In the genomic region with DNA sequence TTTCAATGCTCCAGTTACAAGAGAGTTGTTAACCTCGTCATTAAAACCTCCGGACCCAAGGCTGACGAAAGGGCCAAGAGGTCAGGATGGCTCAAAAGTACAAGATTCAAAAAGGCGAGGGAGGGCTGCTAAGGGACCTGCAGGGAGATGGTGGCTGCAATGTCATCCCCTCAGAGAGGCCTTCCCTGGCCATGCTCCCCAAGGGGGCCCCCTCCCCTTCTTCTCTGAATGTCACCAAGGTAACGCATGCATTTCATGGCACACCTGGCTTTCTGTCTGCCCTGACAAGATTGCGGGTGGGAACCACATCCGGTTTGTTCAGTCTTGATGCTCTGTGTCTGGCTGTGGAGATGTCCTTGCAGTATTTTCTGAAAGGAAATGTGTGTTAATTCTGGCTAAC, we compare ENCODE assay signal across 9 cellular contexts.
DNase-seq lines count a peak whose midpoint lies in the region; ATAC-seq and TF ChIP-seq lines count a peak whose summit lies in the region.
"Had no signal": no experiment of that assay in that cellular context is flagged by ENCODE, and none has a peak within 500 bp of the region (broad histone marks: within the 10 kb centered on the region; RNA-seq: fewer than 3 reads in every experiment).

No MANE protein-coding gene starts in this region.

- CTCF ChIA-PET in activated B cell treated with CpG ODN at 0.5 μM for 24 hours (lab: Charles Lee) = no interaction called here

- H3K4me1 Mint-ChIP-seq in activated B cell treated with CpG ODN at 0.5 μM for 24 hours = peaks cover 26% of the 10 kb centered on the region

- H3K27me3 ChIP-seq in thymus (ENCODE audit: control insufficient read depth, insufficient read depth) = no peaks in the 10 kb centered on the region

- ATAC-seq in GM19328 (IDR thresholded peaks at IDR 0.05; ENCODE audit: unreplicated experiment) = peak; percentile 94
- peak; percentile 88 for ATAC-seq in HG03159 (IDR thresholded peaks at IDR 0.05; ENCODE audit: unreplicated experiment)
- peak; percentile 77 for ATAC-seq in activated B cell treated with CpG ODN at 0.5 μM for 24 hours (ENCODE audit: low read depth)

- H3K4me3 ChIP-seq in thymus (ENCODE audit: low read length) = peak overlapping the region; percentile 10
- H3K4me3 ChIP-seq: skin epidermis had no signal

- peak overlapping the region; percentile 66 for H3K27ac Mint-ChIP-seq in activated B cell treated with CpG ODN at 0.5 μM for 24 hours

- H3K9me3 ChIP-seq in thymus (ENCODE audit: control insufficient read depth) = no peaks in the 10 kb centered on the region

- intact Hi-C loops in activated B cell treated with CpG ODN at 0.5 μM for 24 hours (cut with micrococcal nuclease) = loop anchor here (1.0 kb wide), 1 partner anchor 15 kb away; no protein-coding TSS in a partner anchor

- H3K27me3 Mint-ChIP-seq in activated B cell treated with CpG ODN at 0.5 μM for 24 hours = peaks cover 4% of the 10 kb centered on the region

- no peaks in the 10 kb centered on the region for H3K9me3 Mint-ChIP-seq in activated B cell treated with CpG ODN at 0.5 μM for 24 hours

- H3K27ac ChIP-seq in thymus (ENCODE audit: low read depth) = peak overlapping the region; percentile 91

- DNase-seq in activated B cell treated with CpG ODN at 0.5 μM for 24 hours (no peak), germinal center (ENCODE audit: low spot score) (peak; percentile 68), cerebellar nuclear complex (lab: John Stamatoyannopoulos, UW) (no peak), GDM1 (lab: John Stamatoyannopoulos, UW) (no peak), DMS79 (lab: John Stamatoyannopoulos, UW) (no peak)

- H3K36me3 ChIP-seq in thymus (ENCODE audit: control insufficient read depth, insufficient read depth) = no peaks in the 10 kb centered on the region

- 8% methylated on average over 7 of the region's 7 CpGs for WGBS in thymus

- POLR2A ChIA-PET in activated B cell treated with CpG ODN at 0.5 μM for 24 hours (lab: Charles Lee) = interaction anchor here (0.7 kb wide), 1 partner anchor 31 kb away, joined by 3 read pairs; no protein-coding TSS in a partner anchor

- no peak for TF ChIP-seq CTCF in activated B cell treated with CpG ODN at 0.5 μM for 24 hours (IDR thresholded peaks at IDR 0.05)

- peak overlapping the region; percentile 13 for H3K4me3 Mint-ChIP-seq in activated B cell treated with CpG ODN at 0.5 μM for 24 hours

- H3K4me1 ChIP-seq in thymus (ENCODE audit: control insufficient read depth, insufficient read depth, low read length) = peaks cover 62% of the 10 kb centered on the region

- H3K36me3 Mint-ChIP-seq in activated B cell treated with CpG ODN at 0.5 μM for 24 hours (ENCODE audit: low read depth) = no peaks in the 10 kb centered on the region
